13 cellular contexts compared by ENCODE assay signal in genomic region chr2:199315299-199316179, GRCh38.
DNase-seq lines count a peak whose midpoint lies in the region; ATAC-seq, FAIRE-seq and TF ChIP-seq lines count a peak whose summit lies in the region.
"Had no signal": no experiment of that assay in that cellular context is flagged by ENCODE, and none has a peak within 500 bp of the region (broad histone marks: within the 10 kb centered on the region; RNA-seq: fewer than 3 reads in every experiment).

No MANE protein-coding gene starts in this region.

- BruUV-seq in HepG2 (replicated peaks; lab: Mats Ljungman, UMichigan): no TSS peak

- DNase-seq in HepG2 (ENCODE audit: low spot score) (peak; percentile 6), right lobe of liver (no peak), SJCRH30 (peak; percentile 35 to 63), fibroblast of mammary gland (ENCODE audit: low read depth) (peak; percentile 64), urothelium cell line (ENCODE audit: low spot score) (peak; percentile 6), NK-92 (lab: John Stamatoyannopoulos, UW; ENCODE audit: unreplicated experiment) (no peak)
- DNase-seq: left cardiac atrium, NCI-H1930, SHP77 had no signal

- POLR2A ChIA-PET in HepG2 (lab: Yijun Ruan, JAX): no interaction called here

- H3K27me3 ChIP-seq in HepG2 (ENCODE audit: control insufficient read depth in 1 of 2, insufficient read depth in 2 of 2, low read length in 2 of 2) (no peaks in the 10 kb centered on the region), right lobe of liver (no peaks in the 10 kb centered on the region), SJCRH30 (no peaks in the 10 kb centered on the region)
- H3K27me3 ChIP-seq: BLaER1, right atrium auricular region had no signal

- 48% methylated on average over 1 of the region's 1 CpG for WGBS in HepG2 (ENCODE audit: low lambda C conversion rate)
- WGBS in right lobe of liver (ENCODE audit: insufficient coverage, low coverage, low lambda C conversion rate, missing lambda C conversion rate): 67% methylated on average over 1 of the region's 1 CpG

- H3K9me3 ChIP-seq in HepG2 (ENCODE audit: low read length): no peaks in the 10 kb centered on the region
- no peaks in the 10 kb centered on the region for H3K9me3 ChIP-seq in right lobe of liver
- no peaks in the 10 kb centered on the region for H3K9me3 ChIP-seq in SJCRH30 (replicated peaks)
- H3K9me3 ChIP-seq: BLaER1, right atrium auricular region had no signal

- H3K4me3 ChIP-seq in HepG2 (replicated peaks in 1 of 3; ENCODE audit: insufficient read depth in 1 of 3, low read depth in 2 of 3, low read length in 3 of 3): no peak overlapping the region
- no peak overlapping the region for H3K4me3 ChIP-seq in right lobe of liver
- no peak overlapping the region for H3K4me3 ChIP-seq in SJCRH30
- H3K4me3 ChIP-seq in fibroblast of mammary gland (ENCODE audit: control insufficient read depth, low read depth, low read length): no peak overlapping the region
- H3K4me3 ChIP-seq: BLaER1, right atrium auricular region had no signal

- H3K27ac ChIP-seq in HepG2 (ENCODE audit: extremely low read length, insufficient read depth, low read length) (no peak overlapping the region), right lobe of liver (no peak overlapping the region), SJCRH30 (no peak overlapping the region)
- H3K27ac ChIP-seq: BLaER1, right atrium auricular region had no signal

- CTCF ChIA-PET in HepG2 (lab: Yijun Ruan, JAX; ENCODE audit: low intra/inter-chr PET ratio, low total read pairs): no interaction called here

- H3K4me2 ChIP-seq in HepG2 (ENCODE audit: low read depth, low read length): no peak overlapping the region
- H3K4me2 ChIP-seq: BLaER1 had no signal

- intact Hi-C loops in HepG2 (cut with micrococcal nuclease; ENCODE audit: unreplicated experiment): no loop called here
- intact Hi-C loops in right lobe of liver (cut with DNase I): no loop called here

- H3K79me2 ChIP-seq in HepG2 (ENCODE audit: insufficient read depth, low read length): no peaks in the 10 kb centered on the region

- no peak overlapping the region for H3K9ac ChIP-seq in HepG2 (ENCODE audit: insufficient read depth, low read depth, low read length)
- H3K9ac ChIP-seq: BLaER1 had no signal

- H3K4me1 ChIP-seq in HepG2 (ENCODE audit: insufficient read depth, low read length): no peaks in the 10 kb centered on the region
- H3K4me1 ChIP-seq in right lobe of liver: no peaks in the 10 kb centered on the region
- peaks cover 4% of the 10 kb centered on the region for H3K4me1 ChIP-seq in SJCRH30
- H3K4me1 ChIP-seq: right atrium auricular region had no signal

- no peak for TF ChIP-seq CTCF in HepG2 (CRISPR knock-in tag; IDR thresholded peaks at IDR 0.05)
- no peak for TF ChIP-seq CTCF in right lobe of liver (IDR thresholded peaks at IDR 0.05)
- no peak for TF ChIP-seq CTCF in fibroblast of mammary gland (conservative IDR thresholded peaks at IDR 0.05; ENCODE audit: control insufficient read depth, insufficient read depth, low read depth, low read length)

- FAIRE-seq in HepG2 (lab: Jason Lieb, UNC) (no peak), urothelium cell line (lab: Jason Lieb, UNC) (no peak)

- no peak for ATAC-seq in HepG2
- no peak for ATAC-seq in right lobe of liver
- ATAC-seq in HG03039 (IDR thresholded peaks at IDR 0.05; ENCODE audit: unreplicated experiment): no peak
- ATAC-seq in HG03025 (IDR thresholded peaks at IDR 0.05; ENCODE audit: low FRiP score, unreplicated experiment): no peak
- ATAC-seq: left cardiac atrium had no signal

- TF ChIP-seq EP300 in HepG2 (IDR thresholded peaks at IDR 0.05; ENCODE audit: low read depth in 2 of 2, low read length in 2 of 2) (no peak), HepG2 (CRISPR knock-in tag; IDR thresholded peaks at IDR 0.05; ENCODE audit: borderline replicate concordance) (no peak)

- no peaks in the 10 kb centered on the region for H4K20me1 ChIP-seq in HepG2 (ENCODE audit: insufficient read depth, low read length)
- H4K20me1 ChIP-seq: BLaER1 had no signal

- no peak overlapping the region for H2AFZ ChIP-seq in HepG2 (ENCODE audit: low read length)

- H3K36me3 ChIP-seq in HepG2 (replicated peaks in 1 of 2; ENCODE audit: control insufficient read depth in 1 of 2, insufficient read depth in 2 of 2, low read length in 2 of 2) (no peaks in the 10 kb centered on the region), right lobe of liver (no peaks in the 10 kb centered on the region), SJCRH30 (peaks cover 10% of the 10 kb centered on the region)
- H3K36me3 ChIP-seq: BLaER1, right atrium auricular region had no signal

- TF ChIP-seq RAD21 in HepG2 (CRISPR knock-in tag; IDR thresholded peaks at IDR 0.05): no peak

- no peak for TF ChIP-seq POLR2A in HepG2 (IDR thresholded peaks at IDR 0.05; ENCODE audit: insufficient read depth in 1 of 2, low read depth in 2 of 2, low read length in 2 of 2)
- no peak for TF ChIP-seq POLR2A in right lobe of liver (IDR thresholded peaks at IDR 0.05)

- in situ Hi-C loops in HepG2 (cut with HindIII; ENCODE audit: extremely low pct_ligation_motif_present, low pct_unique_long_range_greater_than_20kb): no loop called here

TF ChIP-seq in HepG2, 621 proteins besides CTCF, POLR2A, EP300 and RAD21:
- TF ChIP-seq HDAC1 (CRISPR knock-in tag; IDR thresholded peaks at IDR 0.05): no peak
- no peak for TF ChIP-seq CEBPG (CRISPR knock-in tag; IDR thresholded peaks at IDR 0.05)
- TF ChIP-seq CBX5 (CRISPR knock-in tag; IDR thresholded peaks at IDR 0.05; ENCODE audit: borderline replicate concordance): no peak
- TF ChIP-seq ZNF639 (CRISPR knock-in tag; conservative IDR thresholded peaks at IDR 0.05): no peak
- no peak for TF ChIP-seq ATF3 (CRISPR knock-in tag; IDR thresholded peaks at IDR 0.05)
- TF ChIP-seq ZNF331 (CRISPR knock-in tag; IDR thresholded peaks at IDR 0.05): 0 out of 2 replicates have a peak, but pooled peaks have one; percentile 37
- TF ChIP-seq HOXA9 (CRISPR knock-in tag; IDR thresholded peaks at IDR 0.05; ENCODE audit: borderline replicate concordance): peak; percentile 76; the same call in 1 of the 2 replicates
- peak; percentile 69 to 98 for TF ChIP-seq REST (IDR thresholded peaks at IDR 0.05; ENCODE audit: borderline replicate concordance in 1 of 2, low read depth in 1 of 2, low read length in 2 of 2)
- peak; percentile 96 for TF ChIP-seq MIER2 (CRISPR knock-in tag; IDR thresholded peaks at IDR 0.05)
- TF ChIP-seq ARNT2 (CRISPR knock-in tag; IDR thresholded peaks at IDR 0.05; ENCODE audit: low read depth): no peak
- TF ChIP-seq SRY (CRISPR knock-in tag; IDR thresholded peaks at IDR 0.05): no peak
- TF ChIP-seq DNMT1 (CRISPR knock-in tag; IDR thresholded peaks at IDR 0.05): no peak
- TF ChIP-seq EHMT2 (IDR thresholded peaks at IDR 0.05; ENCODE audit: borderline replicate concordance, low read depth, low read length): peak; percentile 90; the same call in 1 of the 2 replicates
- 0 out of 2 replicates have a peak, but pooled peaks have one; percentile 13 for TF ChIP-seq TCF7 (IDR thresholded peaks at IDR 0.05; ENCODE audit: low read depth)
- TF ChIP-seq ZNF615 (CRISPR knock-in tag; IDR thresholded peaks at IDR 0.05; ENCODE audit: borderline replicate concordance): no peak
- no peak for TF ChIP-seq BRF2 (CRISPR knock-in tag; IDR thresholded peaks at IDR 0.05)

Comparison
In these comparisons a context has a peak if more than half of its experiments do, and no peak if none do; other contexts are left out.
1. DNase-seq: peak in HepG2 (single experiment), SJCRH30 (2 of 2), fibroblast of mammary gland (single experiment) and urothelium cell line (single experiment); none in right lobe of liver (0 of 3) and NK-92 (single experiment).